Comparison of ENCODE assay signal across 36 cellular contexts in the genomic region with DNA sequence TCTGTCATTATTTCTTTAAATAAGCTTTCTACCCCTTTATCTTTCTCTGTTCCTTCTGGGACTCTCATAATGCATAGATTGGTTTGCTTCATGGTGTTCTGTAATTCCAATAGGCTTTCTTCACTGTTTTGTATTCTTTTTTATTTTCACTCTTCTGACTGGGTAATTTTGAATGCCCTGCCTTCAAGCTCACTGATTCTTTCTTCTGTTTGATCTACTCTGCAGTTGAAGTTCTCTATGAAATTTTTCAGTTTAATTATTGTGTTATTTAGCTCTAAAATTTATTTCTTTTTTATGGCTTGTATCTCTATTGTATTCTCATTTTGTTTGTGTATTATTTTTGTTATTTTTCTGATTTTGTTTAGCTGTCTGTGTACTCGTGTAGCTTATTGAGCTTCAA.
"Had no signal": no experiment of that assay in that cellular context is flagged by ENCODE, and none has a peak within 500 bp of the region (broad histone marks: within the 10 kb centered on the region; RNA-seq: fewer than 3 reads in every experiment).

No MANE protein-coding gene starts in this region.

- H3K4me3 Mint-ChIP-seq: activated naive CD4-positive, alpha-beta T cell treated with anti-CD3 and anti-CD28 coated beads for 36 hours; activated naive CD4-positive, alpha-beta T cell treated with anti-CD3 and anti-CD28 coated beads, Interleukin-2, amount 10 ng/mL, durations not matched to agents 7 days and 5 days; activated naive CD4-positive, alpha-beta T cell treated with anti-CD3 and anti-CD28 coated beads, Interleukin-2, amount 50 U/mL, for 24 hours; activated naive CD8-positive, alpha-beta T cell; activated naive CD8-positive, alpha-beta T cell treated with anti-CD3 and anti-CD28 coated beads for 36 hours; activated naive CD8-positive, alpha-beta T cell treated with anti-CD3 and anti-CD28 coated beads, Interleukin-2, amount 10 ng/mL, durations not matched to agents 7 days and 5 days; activated naive CD8-positive, alpha-beta T cell treated with anti-CD3 and anti-CD28 coated beads, Interleukin-2, amount 50 U/mL, for 24 hours; activated T-cell treated with anti-CD3 and anti-CD28 coated beads, Interleukin-2, amount 50 U/mL, for 4 hours; activated T-cell treated with anti-CD3 and anti-CD28 coated beads, Interleukin-2, amount 50 U/mL, for 72 hours; activated T-helper 1 cell treated with anti-CD3 and anti-CD28 coated beads, Interleukin-12 subunit alpha, Interleukin-12 subunit beta, Interleukin-2, Interleukin-4 antibody, amounts not matched to agents 30 ng/mL and 10 ng/mL and 1 ng/mL, durations not matched to agents 14 hours and 24 hours and 36 hours; activated T-helper 17 cell treated with anti-CD3 and anti-CD28 coated beads, Interleukin-2, amount 50 U/mL, for 72 hours; brain; central memory CD8-positive, alpha-beta T cell had no signal

- H3K9me3 Mint-ChIP-seq: activated T-helper 17 cell treated with anti-CD3 and anti-CD28 coated beads, Interleukin-2, amount 50 U/mL, for 72 hours had no signal

- H3K9me3 ChIP-seq: adrenal gland, ascending aorta, body of pancreas had no signal

- H3K27ac ChIP-seq: adrenal gland, ascending aorta, body of pancreas, brain microvascular endothelial cell, breast epithelium, cardiac muscle cell had no signal

- H3K27me3 Mint-ChIP-seq: activated naive CD4-positive, alpha-beta T cell treated with anti-CD3 and anti-CD28 coated beads, Interleukin-2, amount 10 ng/mL, durations not matched to agents 7 days and 5 days; activated naive CD4-positive, alpha-beta T cell treated with anti-CD3 and anti-CD28 coated beads, Interleukin-2, amount 50 U/mL, for 24 hours; activated naive CD8-positive, alpha-beta T cell treated with anti-CD3 and anti-CD28 coated beads for 36 hours; activated naive CD8-positive, alpha-beta T cell treated with anti-CD3 and anti-CD28 coated beads, Interleukin-2, amount 10 ng/mL, durations not matched to agents 7 days and 5 days; activated naive CD8-positive, alpha-beta T cell treated with anti-CD3 and anti-CD28 coated beads, Interleukin-2, amount 50 U/mL, for 24 hours; activated T-helper 17 cell treated with anti-CD3 and anti-CD28 coated beads, Interleukin-2, amount 50 U/mL, for 72 hours; brain; central memory CD8-positive, alpha-beta T cell had no signal

- DNase-seq: activated effector memory CD4-positive, alpha-beta T cell treated with anti-CD3 and anti-CD28 coated beads, Interleukin-2, amount 50 U/mL, for 16 hours; activated effector memory CD4-positive, alpha-beta T cell treated with Interleukin-2 at 50 U/mL for 16 hours; activated gamma-delta T cell; activated gamma-delta T cell treated with Interleukin-2 at 50 U/mL for 16 hours; activated naive CD4-positive, alpha-beta T cell; activated naive CD4-positive, alpha-beta T cell treated with anti-CD3 and anti-CD28 coated beads for 36 hours; activated naive CD4-positive, alpha-beta T cell treated with anti-CD3 and anti-CD28 coated beads, Interleukin-2, amount 10 ng/mL, durations not matched to agents 7 days and 5 days; activated naive CD4-positive, alpha-beta T cell treated with anti-CD3 and anti-CD28 coated beads, Interleukin-2, amount 50 U/mL, for 16 hours; activated naive CD4-positive, alpha-beta T cell treated with Interleukin-2 at 50 U/mL for 16 hours; activated naive CD8-positive, alpha-beta T cell treated with anti-CD3 and anti-CD28 coated beads for 36 hours; activated naive CD8-positive, alpha-beta T cell treated with anti-CD3 and anti-CD28 coated beads, Interleukin-2, amount 10 ng/mL, durations not matched to agents 7 days and 5 days; activated naive CD8-positive, alpha-beta T cell treated with anti-CD3 and anti-CD28 coated beads, Interleukin-2, amount 50 U/mL, for 24 hours; activated T-cell treated with anti-CD3 and anti-CD28 coated beads, Interleukin-2, amount 50 U/mL, for 4 hours; activated T-cell treated with anti-CD3 and anti-CD28 coated beads, Interleukin-2, amount 50 U/mL, for 48 hours; activated T-cell treated with anti-CD3 and anti-CD28 coated beads, Interleukin-2, amount 50 U/mL, for 72 hours; adrenal gland; amniotic stem cell; amygdala; anterior cingulate cortex; aorta; body of pancreas; brain microvascular endothelial cell; caudate nucleus; central memory CD4-positive, alpha-beta T cell; cerebellar nuclear complex had no signal

- H3K4me1 Mint-ChIP-seq: activated naive CD4-positive, alpha-beta T cell treated with anti-CD3 and anti-CD28 coated beads, Interleukin-2, amount 10 ng/mL, durations not matched to agents 7 days and 5 days; activated naive CD4-positive, alpha-beta T cell treated with anti-CD3 and anti-CD28 coated beads, Interleukin-2, amount 50 U/mL, for 24 hours; activated naive CD8-positive, alpha-beta T cell treated with anti-CD3 and anti-CD28 coated beads for 36 hours; activated naive CD8-positive, alpha-beta T cell treated with anti-CD3 and anti-CD28 coated beads, Interleukin-2, amount 10 ng/mL, durations not matched to agents 7 days and 5 days; activated naive CD8-positive, alpha-beta T cell treated with anti-CD3 and anti-CD28 coated beads, Interleukin-2, amount 50 U/mL, for 24 hours; activated T-helper 17 cell treated with anti-CD3 and anti-CD28 coated beads, Interleukin-2, amount 50 U/mL, for 72 hours; brain; central memory CD8-positive, alpha-beta T cell had no signal

- H3K36me3 ChIP-seq: adrenal gland, ascending aorta, brain microvascular endothelial cell, breast epithelium, cardiac muscle cell had no signal

- ATAC-seq: activated naive CD8-positive, alpha-beta T cell treated with anti-CD3 and anti-CD28 coated beads, Interleukin-2, amount 50 U/mL, for 24 hours; activated T-cell treated with anti-CD3 and anti-CD28 coated beads, Interleukin-2, amount 50 U/mL, for 4 hours; activated T-cell treated with anti-CD3 and anti-CD28 coated beads, Interleukin-2, amount 50 U/mL, for 72 hours; activated T-helper 17 cell treated with anti-CD3 and anti-CD28 coated beads, Interleukin-2, amount 50 U/mL, for 72 hours; body of pancreas had no signal

- H3K4me3 ChIP-seq: adrenal gland, ascending aorta, body of pancreas, breast epithelium, cardiac muscle cell had no signal

- H3K36me3 Mint-ChIP-seq: activated naive CD4-positive, alpha-beta T cell treated with anti-CD3 and anti-CD28 coated beads, Interleukin-2, amount 10 ng/mL, durations not matched to agents 7 days and 5 days; activated naive CD4-positive, alpha-beta T cell treated with anti-CD3 and anti-CD28 coated beads, Interleukin-2, amount 50 U/mL, for 24 hours; activated naive CD8-positive, alpha-beta T cell; activated naive CD8-positive, alpha-beta T cell treated with anti-CD3 and anti-CD28 coated beads for 36 hours; activated naive CD8-positive, alpha-beta T cell treated with anti-CD3 and anti-CD28 coated beads, Interleukin-2, amount 10 ng/mL, durations not matched to agents 7 days and 5 days; brain had no signal

- H3K4me1 ChIP-seq: adrenal gland, ascending aorta, body of pancreas, breast epithelium had no signal

- H3K27me3 ChIP-seq: adrenal gland, ascending aorta, body of pancreas, brain microvascular endothelial cell, breast epithelium, cardiac muscle cell had no signal

- H3K27ac Mint-ChIP-seq: activated naive CD4-positive, alpha-beta T cell treated with anti-CD3 and anti-CD28 coated beads for 36 hours; activated naive CD4-positive, alpha-beta T cell treated with anti-CD3 and anti-CD28 coated beads, Interleukin-2, amount 10 ng/mL, durations not matched to agents 7 days and 5 days; activated naive CD4-positive, alpha-beta T cell treated with anti-CD3 and anti-CD28 coated beads, Interleukin-2, amount 50 U/mL, for 24 hours; activated naive CD4-positive, alpha-beta T cell treated with anti-CD3 and anti-CD28 coated beads, Interleukin-2, amount 50 U/mL, for 72 hours; activated naive CD8-positive, alpha-beta T cell; activated naive CD8-positive, alpha-beta T cell treated with anti-CD3 and anti-CD28 coated beads for 36 hours; activated naive CD8-positive, alpha-beta T cell treated with anti-CD3 and anti-CD28 coated beads, Interleukin-2, amount 10 ng/mL, durations not matched to agents 7 days and 5 days; activated naive CD8-positive, alpha-beta T cell treated with anti-CD3 and anti-CD28 coated beads, Interleukin-2, amount 50 U/mL, for 24 hours; activated T-cell treated with anti-CD3 and anti-CD28 coated beads, Interleukin-2, amount 50 U/mL, for 72 hours; activated T-helper 1 cell treated with anti-CD3 and anti-CD28 coated beads, Interleukin-12 subunit alpha, Interleukin-12 subunit beta, Interleukin-2, Interleukin-4 antibody, amounts not matched to agents 30 ng/mL and 10 ng/mL and 1 ng/mL, durations not matched to agents 14 hours and 24 hours and 36 hours; activated T-helper 17 cell treated with anti-CD3 and anti-CD28 coated beads, Interleukin-2, amount 50 U/mL, for 72 hours; activated T-helper 2 cell treated with anti-CD3 and anti-CD28 coated beads, Interferon-gamma antibody, Interleukin-2, Interleukin-4, amounts not matched to agents 10 μg/mL and 5 μg/mL and 100 μg/mL, durations not matched to agents 14 hours and 24 hours and 36 hours; brain had no signal
